ENCODE assay signal across 18 cellular contexts in the genomic region with DNA sequence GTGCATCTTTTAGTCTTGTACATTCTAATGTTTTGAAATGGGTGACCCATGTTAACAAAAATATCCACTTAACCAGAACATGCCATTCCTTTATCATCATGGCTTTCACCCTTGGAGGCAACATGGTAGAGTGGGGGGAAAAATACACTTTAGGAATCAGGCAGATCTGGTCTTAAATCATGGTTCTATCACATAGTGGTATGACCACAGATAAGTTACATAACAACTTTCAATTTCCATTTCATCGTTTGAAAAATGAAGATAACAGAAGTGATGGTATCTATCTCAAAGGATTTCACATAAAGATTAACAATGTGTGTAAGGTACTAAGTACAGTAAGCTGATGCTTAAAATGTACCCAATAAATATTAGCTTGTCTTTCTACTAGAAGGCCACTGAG. TPM values are rescaled to one million over a fixed set of nuclear protein-coding genes. Genes with fewer than 3 reads are reported as not detected.
DNase-seq lines count a peak whose midpoint lies in the region; ATAC-seq, FAIRE-seq and TF ChIP-seq lines count a peak whose summit lies in the region.
"Had no signal": no experiment of that assay in that cellular context is flagged by ENCODE, and none has a peak within 500 bp of the region (broad histone marks: within the 10 kb centered on the region; RNA-seq: fewer than 3 reads in every experiment).

No MANE protein-coding gene starts in this region.

- H3K27me3 ChIP-seq in RWPE2 (ENCODE audit: insufficient read depth, poor library complexity, severe bottlenecking) (no peaks in the 10 kb centered on the region), hepatocyte (no peaks in the 10 kb centered on the region), parathyroid adenoma (ENCODE audit: control insufficient read depth, insufficient read depth, low read length) (no peaks in the 10 kb centered on the region), smooth muscle cell (ENCODE audit: low read depth) (no peaks in the 10 kb centered on the region), osteoblast (ENCODE audit: insufficient read depth, low read length) (no peaks in the 10 kb centered on the region)

- peaks cover 23% of the 10 kb centered on the region for H3K4me1 ChIP-seq in RWPE2 (ENCODE audit: insufficient read depth, poor library complexity, severe bottlenecking)
- H3K4me1 ChIP-seq in hepatocyte (ENCODE audit: insufficient read depth): no peaks in the 10 kb centered on the region
- H3K4me1 ChIP-seq in parathyroid adenoma: peaks cover 22% of the 10 kb centered on the region
- H3K4me1 ChIP-seq in smooth muscle cell (ENCODE audit: low read depth): no peaks in the 10 kb centered on the region
- H3K4me1 ChIP-seq in osteoblast (ENCODE audit: insufficient read depth, low read length): no peaks in the 10 kb centered on the region

- H3K27ac ChIP-seq in RWPE2 (ENCODE audit: poor library complexity, severe bottlenecking): peak overlapping the region; percentile 72
- H3K27ac ChIP-seq in hepatocyte: peak overlapping the region; percentile 12
- H3K27ac ChIP-seq in parathyroid adenoma: peak overlapping the region; percentile 79
- no peak overlapping the region for H3K27ac ChIP-seq in smooth muscle cell (ENCODE audit: low read depth)
- H3K27ac ChIP-seq in osteoblast (ENCODE audit: low read depth, low read length): no peak overlapping the region
- H3K27ac ChIP-seq: GM23248 had no signal

- no peak for DNase-seq in GM19239 (ENCODE audit: insufficient read length, low spot score)
- DNase-seq in RWPE2 (ENCODE audit: low spot score): no peak
- DNase-seq in hepatocyte (ENCODE audit: low spot score): no peak
- DNase-seq in smooth muscle cell (lab: John Stamatoyannopoulos, UW; ENCODE audit: unreplicated experiment): no peak
- no peak for DNase-seq in osteoblast (ENCODE audit: insufficient read length, low spot score, missing footprints)
- no peak for DNase-seq in GM03348 (ENCODE audit: low spot score)
- DNase-seq: C1 segment of cervical spinal cord; Caco-2; CD4-positive, alpha-beta memory T cell; DMS79; EL; GDM1; GM23248; H7; HCEC 1CT had no signal

- no peaks in the 10 kb centered on the region for H3K9me3 ChIP-seq in RWPE2 (ENCODE audit: severe bottlenecking)
- no peaks in the 10 kb centered on the region for H3K9me3 ChIP-seq in hepatocyte (ENCODE audit: low read depth)
- H3K9me3 ChIP-seq in parathyroid adenoma (ENCODE audit: control insufficient read depth, low read length): no peaks in the 10 kb centered on the region
- H3K9me3 ChIP-seq in smooth muscle cell (replicated peaks; ENCODE audit: low read depth): no peaks in the 10 kb centered on the region
- H3K9me3 ChIP-seq in osteoblast (ENCODE audit: low read depth, low read length): no peaks in the 10 kb centered on the region
- H3K9me3 ChIP-seq: Caco-2 had no signal

- peak; percentile 59 for FAIRE-seq in GM19239 (lab: Jason Lieb, UNC)
- FAIRE-seq: H1 had no signal

- H3K79me2 ChIP-seq in hepatocyte (no peaks in the 10 kb centered on the region), parathyroid adenoma (no peaks in the 10 kb centered on the region), smooth muscle cell (ENCODE audit: low read depth) (no peaks in the 10 kb centered on the region), osteoblast (ENCODE audit: insufficient read depth, low read length) (no peaks in the 10 kb centered on the region)

- H2AFZ ChIP-seq in hepatocyte: no peak overlapping the region
- H2AFZ ChIP-seq in parathyroid adenoma: peak overlapping the region; percentile 1
- H2AFZ ChIP-seq in smooth muscle cell (ENCODE audit: low read depth): no peak overlapping the region
- H2AFZ ChIP-seq in osteoblast (ENCODE audit: low read length): no peak overlapping the region
- H2AFZ ChIP-seq: GM23248 had no signal

- H3K4me3 ChIP-seq in RWPE2 (ENCODE audit: severe bottlenecking): no peak overlapping the region
- H3K4me3 ChIP-seq in hepatocyte: no peak overlapping the region
- H3K4me3 ChIP-seq in parathyroid adenoma (ENCODE audit: low read depth, low read length): no peak overlapping the region
- no peak overlapping the region for H3K4me3 ChIP-seq in smooth muscle cell
- no peak overlapping the region for H3K4me3 ChIP-seq in osteoblast (ENCODE audit: insufficient read depth, low read length)
- H3K4me3 ChIP-seq: GM23248 had no signal

- no peaks in the 10 kb centered on the region for H3F3A ChIP-seq in smooth muscle cell (ENCODE audit: low read depth)

- WGBS in hepatocyte (ENCODE audit: low lambda C conversion rate, missing lambda C conversion rate): 54% methylated on average over 1 of the region's 1 CpG
- WGBS in smooth muscle cell (ENCODE audit: low lambda C conversion rate): 57% methylated on average over 1 of the region's 1 CpG

- no peaks in the 10 kb centered on the region for H4K20me1 ChIP-seq in hepatocyte (ENCODE audit: insufficient read depth, poor library complexity, severe bottlenecking)
- no peaks in the 10 kb centered on the region for H4K20me1 ChIP-seq in smooth muscle cell (ENCODE audit: low read depth)
- H4K20me1 ChIP-seq in osteoblast (ENCODE audit: insufficient read depth, low read length): no peaks in the 10 kb centered on the region

- H3K9ac ChIP-seq in parathyroid adenoma (no peak overlapping the region), smooth muscle cell (ENCODE audit: low read depth) (no peak overlapping the region)
- H3K9ac ChIP-seq: GM23248 had no signal

- TF ChIP-seq CTCF in RWPE2 (IDR thresholded peaks at IDR 0.05; ENCODE audit: poor library complexity, severe bottlenecking): no peak
- TF ChIP-seq CTCF in hepatocyte (IDR thresholded peaks at IDR 0.05; ENCODE audit: poor library complexity): no peak
- no peak for TF ChIP-seq CTCF in parathyroid adenoma (IDR thresholded peaks at IDR 0.05)
- TF ChIP-seq CTCF in smooth muscle cell (IDR thresholded peaks at IDR 0.05; ENCODE audit: borderline replicate concordance, insufficient read depth, poor library complexity, severe bottlenecking): no peak
- no peak for TF ChIP-seq CTCF in osteoblast (IDR thresholded peaks at IDR 0.05; ENCODE audit: extremely low read depth, low read depth, low read length)

- ATAC-seq in RWPE2 (ENCODE audit: low read depth) (no peak), HG02973 (IDR thresholded peaks at IDR 0.05; ENCODE audit: unreplicated experiment) (no peak)

- H3K36me3 ChIP-seq in RWPE2 (ENCODE audit: low read depth) (peaks cover 9% of the 10 kb centered on the region; the same call in 1 of the 2 replicates), hepatocyte (replicated peaks; ENCODE audit: insufficient read depth, low read depth) (no peaks in the 10 kb centered on the region), parathyroid adenoma (ENCODE audit: control insufficient read depth, insufficient read depth, low read length) (no peaks in the 10 kb centered on the region), smooth muscle cell (ENCODE audit: low read depth) (no peaks in the 10 kb centered on the region), osteoblast (ENCODE audit: insufficient read depth, low read length) (no peaks in the 10 kb centered on the region)

- H3K4me2 ChIP-seq in hepatocyte (no peak overlapping the region), parathyroid adenoma (ENCODE audit: low read length) (no peak overlapping the region), smooth muscle cell (no peak overlapping the region), osteoblast (ENCODE audit: insufficient read depth, low read length) (no peak overlapping the region)

- no peaks in the 10 kb centered on the region for H3K9me2 ChIP-seq in hepatocyte (replicated peaks; ENCODE audit: insufficient read depth)

RNA-seq across cellular contexts. Expression of gene TMEM168, which starts 19.0 kb away (rescaled TPM):
- total RNA-seq in hepatocyte: 22.1 and 25.3 TPM in 2 replicates
- 13.7 and 18.3 TPM in 2 replicates for polyA plus RNA-seq in hepatocyte
- 28.9 and 33.4 TPM in 2 replicates for total RNA-seq in smooth muscle cell
- 7.8 and 11.4 TPM in 2 replicates for polyA plus RNA-seq in smooth muscle cell
- total RNA-seq in osteoblast: 17.4 and 21.5 TPM in 2 replicates

Comparison
In these comparisons a context has a peak if more than half of its experiments do, and no peak if none do; other contexts are left out.
1. H3K27ac ChIP-seq: peak in RWPE2 (single experiment), hepatocyte (single experiment) and parathyroid adenoma (single experiment); none in smooth muscle cell (single experiment) and osteoblast (single experiment).